Comparison of ENCODE assay signal across 17 cellular contexts in genomic region chr5:180083529-180084060, GRCh38. TPM values are rescaled to one million over a fixed set of nuclear protein-coding genes. Genes with fewer than 3 reads are reported as not detected.
A peak's percentile ranks its signal among the peaks of the same experiment; 100 is the strongest.
DNase-seq lines count a peak whose midpoint lies in the region; ATAC-seq and TF ChIP-seq lines count a peak whose summit lies in the region.
"Had no signal": no experiment of that assay in that cellular context is flagged by ENCODE, and none has a peak within 500 bp of the region (broad histone marks: within the 10 kb centered on the region; RNA-seq: fewer than 3 reads in every experiment).

No MANE protein-coding gene starts in this region.

- peak overlapping the region; percentile 25; the same call in 1 of the 2 replicates for H3K4me3 ChIP-seq in iPS-20b (ENCODE audit: low read length)
- H3K4me3 ChIP-seq in neuronal stem cell (ENCODE audit: low read length in 2 of 2): no peak overlapping the region
- H3K4me3 ChIP-seq: BLaER1 treated with 17β-estradiol and CSF1 and Interleukin-3, amounts not matched to agents 10 nM and 100 nM; K562; Peyer's patch had no signal

- no peak overlapping the region for H2BK20ac ChIP-seq in H9 (ENCODE audit: low read depth, low read length, poor library complexity, severe bottlenecking)

- H3T11ph ChIP-seq in H9 (ENCODE audit: low read length): peak overlapping the region; percentile 26

- peaks cover 17% of the 10 kb centered on the region; the same call in 1 of the 2 replicates for H3K4me1 ChIP-seq in H9 (ENCODE audit: insufficient read depth, low read length)
- H3K4me1 ChIP-seq in iPS-20b (ENCODE audit: insufficient read depth, low read length): peaks cover 40% of the 10 kb centered on the region
- peaks cover 21 to 32% of the 10 kb centered on the region in 2 donors for H3K4me1 ChIP-seq in neuronal stem cell (ENCODE audit: control insufficient read depth in 2 of 2, insufficient read depth in 1 of 2, low read depth in 1 of 2, low read length in 2 of 2)

- H3K4me2 ChIP-seq in H9 (ENCODE audit: insufficient read depth, insufficient read length, low read length) (no peak overlapping the region), neuronal stem cell (ENCODE audit: insufficient read depth, low read length, poor library complexity, severe bottlenecking) (no peak overlapping the region)

- peak overlapping the region; percentile 1 for H4K5ac ChIP-seq in H9 (ENCODE audit: insufficient read length, low read depth, low read length)

- H3K4ac ChIP-seq in H9 (ENCODE audit: low read depth, low read length): peak overlapping the region; percentile 11; the same call in 1 of the 2 replicates
- H3K4ac ChIP-seq in neuronal stem cell (ENCODE audit: low read length): no peak overlapping the region

- H2BK120ac ChIP-seq in H9 (ENCODE audit: low read depth, low read length, poor library complexity, severe bottlenecking): peak overlapping the region; percentile 63
- peak overlapping the region; percentile 4 for H2BK120ac ChIP-seq in neuronal stem cell (ENCODE audit: low read depth, low read length)

- H3K14ac ChIP-seq in H9 (ENCODE audit: insufficient read depth, low read length) (peak overlapping the region; percentile 13; the same call in 1 of the 2 replicates), neuronal stem cell (ENCODE audit: low read length) (no peak overlapping the region)

- H3K23me2 ChIP-seq in H9 (ENCODE audit: insufficient read length, low read depth, low read length, poor library complexity, severe bottlenecking): no peaks in the 10 kb centered on the region

- H3K27me3 Mint-ChIP-seq in H9 (ENCODE audit: low read depth) (no peaks in the 10 kb centered on the region), WTC11 (ENCODE audit: low read depth) (peaks cover 15% of the 10 kb centered on the region)

- H3K79me1 ChIP-seq in H9 (ENCODE audit: insufficient read depth, low read depth, low read length, poor library complexity, severe bottlenecking) (no peaks in the 10 kb centered on the region), neuronal stem cell (ENCODE audit: low read depth, low read length) (no peaks in the 10 kb centered on the region)

- H3K9me3 Mint-ChIP-seq in H9 (peaks cover 10 to 14% of the 10 kb centered on the region in 2 experiments), WTC11 (peaks cover 18% of the 10 kb centered on the region)
- H3K9me3 Mint-ChIP-seq: CD8-positive, alpha-beta T cell had no signal

- peak overlapping the region; percentile 1 for H2BK5ac ChIP-seq in H9 (ENCODE audit: insufficient read length, low read length)
- peak overlapping the region; percentile 32 for H2BK5ac ChIP-seq in neuronal stem cell (ENCODE audit: low read length)

- H3K18ac ChIP-seq in H9 (ENCODE audit: insufficient read length, low read depth, low read length) (peak overlapping the region; percentile 66), neuronal stem cell (ENCODE audit: low read length) (peak overlapping the region; percentile 60)

- no peak overlapping the region for H2AFZ ChIP-seq in H9 (ENCODE audit: low read length)
- peak overlapping the region; percentile 78 for H2AFZ ChIP-seq in neuronal stem cell (ENCODE audit: low read length)

- TF ChIP-seq CTCF in H9 (conservative IDR thresholded peaks at IDR 0.05): no peak
- TF ChIP-seq CTCF in WTC11 (IDR thresholded peaks at IDR 0.05): no peak
- no peak for TF ChIP-seq CTCF in GM10266 (IDR thresholded peaks at IDR 0.05; ENCODE audit: control insufficient read depth, insufficient read depth, low read depth, missing control alignments)

- peak overlapping the region; percentile 21 for H4K91ac ChIP-seq in H9 (ENCODE audit: insufficient read length, low read depth, low read length)
- no peak overlapping the region for H4K91ac ChIP-seq in neuronal stem cell (ENCODE audit: low read depth, low read length, poor library complexity)

- H2AK5ac ChIP-seq in H9 (ENCODE audit: insufficient read length, low read length) (peak overlapping the region; percentile 14), neuronal stem cell (ENCODE audit: low read depth, low read length) (peak overlapping the region; percentile 76)

- H4K20me1 ChIP-seq in H9 (ENCODE audit: control insufficient read depth, insufficient read depth, insufficient read length): no peaks in the 10 kb centered on the region
- H4K20me1 ChIP-seq: BLaER1 treated with 17β-estradiol and CSF1 and Interleukin-3, amounts not matched to agents 10 nM and 100 nM had no signal

- WGBS in H9 (ENCODE audit: extremely low coverage, insufficient read length, low lambda C conversion rate): no CpG with 5 or more reads among the region's 10 CpGs
- no CpG with 5 or more reads among the region's 10 CpGs for WGBS in neuronal stem cell (ENCODE audit: extremely low coverage in 2 of 2, insufficient read length in 2 of 2, insufficient replicate concordance in 1 of 2), 2 donors

- H3K27ac Mint-ChIP-seq in H9: peak overlapping the region; percentile 99 to 100 (median 99)
- peak overlapping the region; percentile 95 for H3K27ac Mint-ChIP-seq in WTC11
- H3K27ac Mint-ChIP-seq: CD8-positive, alpha-beta T cell had no signal

- peak overlapping the region; percentile 9 to 64; a peak in 4 of 5 replicates for H3K4me3 Mint-ChIP-seq in H9
- no peak overlapping the region for H3K4me3 Mint-ChIP-seq in WTC11
- H3K4me3 Mint-ChIP-seq: CD8-positive, alpha-beta T cell had no signal

- no peaks in the 10 kb centered on the region for H3K36me3 ChIP-seq in iPS-20b (ENCODE audit: insufficient read depth, low read depth, low read length)
- no peaks in the 10 kb centered on the region for H3K36me3 ChIP-seq in neuronal stem cell (replicated peaks in 1 of 2; ENCODE audit: control insufficient read depth in 2 of 2, insufficient read depth in 2 of 2, low read length in 2 of 2)
- H3K36me3 ChIP-seq: BLaER1 treated with 17β-estradiol and CSF1 and Interleukin-3, amounts not matched to agents 10 nM and 100 nM; Peyer's patch had no signal

- DNase-seq in H9 (no peak), WTC11 (ENCODE audit: low spot score) (no peak), neuronal stem cell (ENCODE audit: low spot score) (no peak), cerebellar nuclear complex (lab: John Stamatoyannopoulos, UW) (no peak), GM10266 (ENCODE audit: extremely low spot score) (no peak)
- DNase-seq: CD8-positive, alpha-beta T cell; DMS79; HCEC 1CT; NCI-H1105 treated with DMSO at 0.1 percent for 48 hours; NCI-H1694; NK-92 treated with Interleukin-12 subunit alpha and Interleukin-12 subunit beta, amount 100 ng/mL, for 24 hours; Peyer's patch had no signal

- H4K8ac ChIP-seq in H9 (replicated peaks; ENCODE audit: insufficient read length, low read depth, low read length): no peak overlapping the region
- no peak overlapping the region for H4K8ac ChIP-seq in neuronal stem cell (ENCODE audit: low read depth, low read length)

- POLR2A ChIA-PET in WTC11 (lab: Charles Lee): interaction anchor here (1.6 kb wide), 1 partner anchor 12 kb away, joined by 4 read pairs; the partner anchor contains the start of gene RNF130

- H3K27me3 ChIP-seq in H9 (ENCODE audit: insufficient read depth, low read length) (no peaks in the 10 kb centered on the region), iPS-20b (ENCODE audit: insufficient read depth, low read length) (no peaks in the 10 kb centered on the region), neuronal stem cell (ENCODE audit: control insufficient read depth in 3 of 3, insufficient read depth in 3 of 3, low read depth in 1 of 3, low read length in 3 of 3) (no peaks in the 10 kb centered on the region)
- H3K27me3 ChIP-seq: BLaER1 treated with 17β-estradiol and CSF1 and Interleukin-3, amounts not matched to agents 10 nM and 100 nM; Peyer's patch had no signal

- H3K9ac ChIP-seq in H9 (ENCODE audit: extremely low read depth, insufficient read length, low read length) (no peak overlapping the region), iPS-20b (ENCODE audit: low read depth, low read length) (peak overlapping the region; percentile 82), neuronal stem cell (ENCODE audit: low read depth, low read length, poor library complexity) (no peak overlapping the region)
- H3K9ac ChIP-seq: BLaER1 treated with 17β-estradiol and CSF1 and Interleukin-3, amounts not matched to agents 10 nM and 100 nM had no signal

- no peaks in the 10 kb centered on the region for H3K79me2 ChIP-seq in H9 (ENCODE audit: insufficient read depth, low read length)

- H3K56ac ChIP-seq in H9 (ENCODE audit: insufficient read length, low read depth, low read length): no peak overlapping the region

- CTCF ChIA-PET in WTC11 (lab: Charles Lee): interaction anchor here (0.5 to 1.5 kb wide), 7 partner anchors 38 to 1902 kb away, joined by 3 to 5 read pairs (median 3); no protein-coding TSS in a partner anchor

- H3K9me3 ChIP-seq in H9 (ENCODE audit: control insufficient read depth, low read depth, low read length) (no peaks in the 10 kb centered on the region), iPS-20b (ENCODE audit: insufficient read depth, low read depth, low read length) (peaks cover 4% of the 10 kb centered on the region), neuronal stem cell (replicated peaks in 1 of 2; ENCODE audit: control insufficient read depth in 2 of 2, insufficient read depth in 1 of 2, low read depth in 1 of 2, low read length in 2 of 2) (peaks cover 0 to 32% of the 10 kb centered on the region in 2 donors)
- H3K9me3 ChIP-seq: Peyer's patch had no signal

- H3K36me3 Mint-ChIP-seq in H9 (ENCODE audit: insufficient read depth in 1 of 3, low read depth in 3 of 3) (peaks cover 10 to 26% (median 15%) of the 10 kb centered on the region in 3 experiments; a peak in 6 of 7 replicates), WTC11 (peaks cover 12% of the 10 kb centered on the region)
- H3K36me3 Mint-ChIP-seq: CD8-positive, alpha-beta T cell had no signal

- peaks cover 63 to 66% of the 10 kb centered on the region in 2 experiments for H3K4me1 Mint-ChIP-seq in H9
- H3K4me1 Mint-ChIP-seq in WTC11: peaks cover 68% of the 10 kb centered on the region

- no peak overlapping the region for H3K23ac ChIP-seq in H9 (ENCODE audit: insufficient read length, low read depth, low read length)
- no peak overlapping the region for H3K23ac ChIP-seq in neuronal stem cell (ENCODE audit: low read depth, low read length, poor library complexity)

- H2BK15ac ChIP-seq in H9 (ENCODE audit: low read depth, low read length): no peak overlapping the region
- no peak overlapping the region for H2BK15ac ChIP-seq in neuronal stem cell (ENCODE audit: low read length)

- H2BK12ac ChIP-seq in H9 (ENCODE audit: insufficient read length, low read depth, low read length): peak overlapping the region; percentile 0
- no peak overlapping the region for H2BK12ac ChIP-seq in neuronal stem cell (ENCODE audit: low read length)

- peak; percentile 14 for ATAC-seq in WTC11
- ATAC-seq in HG02759 (IDR thresholded peaks at IDR 0.05; ENCODE audit: unreplicated experiment): no peak
- ATAC-seq: CD8-positive, alpha-beta T cell; K562; Right ventricle myocardium inferior had no signal

- peak overlapping the region; percentile 62 for H3K27ac ChIP-seq in H9 (ENCODE audit: insufficient read length, low read depth, low read length)
- H3K27ac ChIP-seq in iPS-20b (ENCODE audit: low read length): peak overlapping the region; percentile 96
- H3K27ac ChIP-seq in neuronal stem cell (replicated peaks; ENCODE audit: low read length): peak overlapping the region; percentile 94
- H3K27ac ChIP-seq: BLaER1 treated with 17β-estradiol and CSF1 and Interleukin-3, amounts not matched to agents 10 nM and 100 nM; Peyer's patch had no signal

TF ChIP-seq in WTC11, 78 proteins besides CTCF, POLR2A, EP300 and RAD21 (continues in another document):
- TF ChIP-seq ZNF121 (CRISPR knock-in tag; IDR thresholded peaks at IDR 0.05): no peak

RNA-seq across cellular contexts. Expression of gene RNF130, which starts 12.0 kb away (rescaled TPM):
- total RNA-seq in H9 (2021) (76.4 and 80.0 TPM in 2 replicates), WTC11 (2021) (56.2 to 61.0 TPM (median 58.5 TPM) in 3 replicates)
- 190 TPM for polyA plus RNA-seq in neuronal stem cell (2013, experiment 1 of 2)
- 194 TPM for polyA plus RNA-seq in neuronal stem cell (2013, experiment 2 of 2)
